ENCODE assay signal across 11 cellular contexts in genomic region chr10:27345455-27345909, GRCh38.
DNase-seq lines count a peak whose midpoint lies in the region; ATAC-seq and TF ChIP-seq lines count a peak whose summit lies in the region.
"Had no signal": no experiment of that assay in that cellular context is flagged by ENCODE, and none has a peak within 500 bp of the region (broad histone marks: within the 10 kb centered on the region; RNA-seq: fewer than 3 reads in every experiment).

No MANE protein-coding gene starts in this region.

- no peaks in the 10 kb centered on the region for H3K36me3 Mint-ChIP-seq in HFFc6 (ENCODE audit: low read depth)
- H3K36me3 Mint-ChIP-seq: mesothelial cell of epicardium had no signal

- H3K27me3 Mint-ChIP-seq in HFFc6 (ENCODE audit: insufficient read depth), result peaks cover 21% of the 10 kb centered on the region
- H3K27me3 Mint-ChIP-seq: dendritic cell treated with granulocyte-macrophage colony-stimulating factor and Interleukin-4, amounts not matched to agents 40 ng/mL and 50 ng/mL, for 4 days had no signal

- no peak for TF ChIP-seq CTCF in HFFc6 (IDR thresholded peaks at IDR 0.05)

- no peaks in the 10 kb centered on the region for H3K9me3 Mint-ChIP-seq in HFFc6
- H3K9me3 Mint-ChIP-seq: dendritic cell treated with granulocyte-macrophage colony-stimulating factor and Interleukin-4, amounts not matched to agents 40 ng/mL and 50 ng/mL, for 4 days; mesothelial cell of epicardium had no signal

- H3K27ac Mint-ChIP-seq in HFFc6, result no peak overlapping the region
- H3K27ac Mint-ChIP-seq: dendritic cell treated with granulocyte-macrophage colony-stimulating factor and Interleukin-4, amounts not matched to agents 40 ng/mL and 50 ng/mL, for 4 days; mesothelial cell of epicardium had no signal

- DNase-seq in AML-193 (lab: John Stamatoyannopoulos, UW), result peak; percentile 18 to 60
- peak; percentile 52 for DNase-seq in NAMALWA (ENCODE audit: low spot score)
- no peak for DNase-seq in HFFc6
- DNase-seq in epidermal melanocyte (ENCODE audit: insufficient read length, low spot score), result no peak
- no peak for DNase-seq in retina
- DNase-seq in C1 segment of cervical spinal cord (lab: John Stamatoyannopoulos, UW), result no peak
- DNase-seq: NCI-H2107 had no signal

- peak; percentile 65 for ATAC-seq in GM18907 (IDR thresholded peaks at IDR 0.05; ENCODE audit: unreplicated experiment)
- peak; percentile 64 for ATAC-seq in HG02763 (IDR thresholded peaks at IDR 0.05; ENCODE audit: unreplicated experiment)

- no peak overlapping the region for H3K4me3 Mint-ChIP-seq in HFFc6
- H3K4me3 Mint-ChIP-seq: dendritic cell treated with granulocyte-macrophage colony-stimulating factor and Interleukin-4, amounts not matched to agents 40 ng/mL and 50 ng/mL, for 4 days; mesothelial cell of epicardium had no signal

- no peaks in the 10 kb centered on the region for H3K4me1 Mint-ChIP-seq in HFFc6 (ENCODE audit: low read depth)

Comparison
In these comparisons a context has a peak if more than half of its experiments do, and no peak if none do; other contexts are left out.
1. DNase-seq: peak in AML-193 (2 of 2) and NAMALWA (single experiment); none in HFFc6 (single experiment), epidermal melanocyte (single experiment), retina (single experiment) and C1 segment of cervical spinal cord (0 of 14).